In the genomic region with DNA sequence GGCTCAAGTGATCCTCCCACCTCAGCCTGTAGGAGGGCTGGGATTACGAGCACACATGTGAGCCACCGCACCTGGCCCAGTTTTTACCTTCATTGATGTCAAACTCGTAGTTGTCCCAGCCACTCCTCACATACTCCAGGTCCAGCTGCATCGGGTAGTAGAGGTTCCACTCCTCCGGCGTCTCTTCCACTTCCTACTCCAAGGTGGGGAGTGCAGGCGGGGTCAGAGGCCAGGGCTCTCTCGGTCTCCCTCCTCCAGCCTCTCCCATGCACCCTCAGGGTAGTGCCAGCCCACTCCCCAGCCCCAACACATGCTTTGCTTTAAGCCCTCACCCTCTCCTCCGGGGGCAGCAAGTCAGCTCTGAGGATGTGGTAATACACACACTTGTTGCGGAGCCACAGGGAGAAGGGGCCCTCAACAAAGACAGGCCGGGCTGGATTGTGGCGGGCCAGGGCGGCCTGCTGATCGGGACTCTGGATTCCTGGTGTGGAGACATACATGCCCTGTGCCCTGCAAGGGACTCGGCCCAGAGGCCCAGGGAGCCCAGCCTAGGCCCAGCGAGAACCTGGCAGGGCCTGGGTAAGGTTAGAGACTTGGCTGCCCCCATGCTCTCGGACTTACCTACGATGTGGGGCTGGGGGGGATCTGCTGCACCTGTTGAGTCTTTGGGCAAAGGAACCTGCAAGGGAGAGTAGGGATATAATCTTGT, we compare ENCODE assay signal across 17 cellular contexts. TPM values are rescaled to one million over a fixed set of nuclear protein-coding genes. Genes with fewer than 3 reads are reported as not detected.
DNase-seq lines count a peak whose midpoint lies in the region; ATAC-seq and TF ChIP-seq lines count a peak whose summit lies in the region.
"Had no signal": no experiment of that assay in that cellular context is flagged by ENCODE, and none has a peak within 500 bp of the region (broad histone marks: within the 10 kb centered on the region; RNA-seq: fewer than 3 reads in every experiment).

No MANE protein-coding gene starts in this region.

- no peak for ATAC-seq in natural killer cell
- ATAC-seq in natural killer cell treated with Interleukin-12 subunit alpha and Interleukin-12 subunit beta and Interleukin-15 and Interleukin-18, amount 100 ng/mL, for 72 hours: no peak
- no peak for ATAC-seq in effector memory CD8-positive, alpha-beta T cell (replicated peaks)
- ATAC-seq in HG03571 (IDR thresholded peaks at IDR 0.05; ENCODE audit: unreplicated experiment): no peak

- H3K4me1 Mint-ChIP-seq in natural killer cell (peaks cover 15 to 19% of the 10 kb centered on the region in 2 donors), type B pancreatic cell (ENCODE audit: unreplicated experiment) (peaks cover 8% of the 10 kb centered on the region)
- peaks cover 15 to 16% of the 10 kb centered on the region in 2 donors for H3K4me1 Mint-ChIP-seq in natural killer cell treated with Interleukin-12 subunit alpha and Interleukin-12 subunit beta and Interleukin-15 and Interleukin-18, amount 100 ng/mL, for 72 hours (ENCODE audit: low read depth in 2 of 2)
- peaks cover 13 to 18% of the 10 kb centered on the region in 2 donors for H3K4me1 Mint-ChIP-seq in effector memory CD8-positive, alpha-beta T cell (ENCODE audit: low read depth in 2 of 2)

- peak overlapping the region; percentile 88 for H3K4me2 ChIP-seq in OCI-LY1 (ENCODE audit: low read length)

- no peaks in the 10 kb centered on the region for H4K20me1 ChIP-seq in OCI-LY1 (ENCODE audit: insufficient read depth, low read length)

- H3K27ac ChIP-seq in OCI-LY1 (ENCODE audit: low read depth, low read length, poor library complexity, severe bottlenecking) (peak overlapping the region; percentile 88), dorsolateral prefrontal cortex (no peak overlapping the region)

- H3K79me2 ChIP-seq in OCI-LY1 (ENCODE audit: insufficient read depth, low read length): no peaks in the 10 kb centered on the region

- H3K4me3 Mint-ChIP-seq in natural killer cell (peak overlapping the region; percentile 56), type B pancreatic cell (peak overlapping the region; percentile 34)
- H3K4me3 Mint-ChIP-seq in natural killer cell treated with Interleukin-12 subunit alpha and Interleukin-12 subunit beta and Interleukin-15 and Interleukin-18, amount 100 ng/mL, for 72 hours: no peak overlapping the region
- H3K4me3 Mint-ChIP-seq in effector memory CD8-positive, alpha-beta T cell: peak overlapping the region; percentile 57 to 93

- H3K9me3 Mint-ChIP-seq in natural killer cell (no peaks in the 10 kb centered on the region), type B pancreatic cell (no peaks in the 10 kb centered on the region)
- no peaks in the 10 kb centered on the region for H3K9me3 Mint-ChIP-seq in natural killer cell treated with Interleukin-12 subunit alpha and Interleukin-12 subunit beta and Interleukin-15 and Interleukin-18, amount 100 ng/mL, for 72 hours
- no peaks in the 10 kb centered on the region for H3K9me3 Mint-ChIP-seq in effector memory CD8-positive, alpha-beta T cell

- H3K27me3 Mint-ChIP-seq in natural killer cell (ENCODE audit: low read depth in 2 of 2) (no peaks in the 10 kb centered on the region), type B pancreatic cell (no peaks in the 10 kb centered on the region)
- no peaks in the 10 kb centered on the region for H3K27me3 Mint-ChIP-seq in natural killer cell treated with Interleukin-12 subunit alpha and Interleukin-12 subunit beta and Interleukin-15 and Interleukin-18, amount 100 ng/mL, for 72 hours
- no peaks in the 10 kb centered on the region for H3K27me3 Mint-ChIP-seq in effector memory CD8-positive, alpha-beta T cell

- no peaks in the 10 kb centered on the region for H3F3A ChIP-seq in OCI-LY1 (ENCODE audit: insufficient read depth, low read length)

- H3K36me3 Mint-ChIP-seq in natural killer cell (no peaks in the 10 kb centered on the region), type B pancreatic cell (no peaks in the 10 kb centered on the region)
- no peaks in the 10 kb centered on the region for H3K36me3 Mint-ChIP-seq in natural killer cell treated with Interleukin-12 subunit alpha and Interleukin-12 subunit beta and Interleukin-15 and Interleukin-18, amount 100 ng/mL, for 72 hours
- H3K36me3 Mint-ChIP-seq in effector memory CD8-positive, alpha-beta T cell (ENCODE audit: insufficient read depth): peaks cover 43% of the 10 kb centered on the region

- intact Hi-C loops in natural killer cell (cut with micrococcal nuclease) (loop anchor here (10.0 kb wide), 1 partner anchor 133 kb away; a partner anchor contains a TSS), dorsolateral prefrontal cortex (cut with DNase I) (loop anchor here (2.0 to 5.0 kb wide), 2 partner anchors 21 to 50 kb away; a partner anchor contains a TSS)

- no peaks in the 10 kb centered on the region for H3K9me2 ChIP-seq in OCI-LY1 (ENCODE audit: low read depth, low read length)

- H3K9ac ChIP-seq in OCI-LY1 (ENCODE audit: low read length): peak overlapping the region; percentile 99; the same call in 1 of the 2 replicates

- peaks cover 28% of the 10 kb centered on the region for H3K4me1 ChIP-seq in OCI-LY1 (ENCODE audit: insufficient read depth, low read length, severe bottlenecking)

- H2AFZ ChIP-seq in OCI-LY1 (ENCODE audit: low read length): no peak overlapping the region

- H3K9me3 ChIP-seq in OCI-LY1 (ENCODE audit: low read length): no peaks in the 10 kb centered on the region

- TF ChIP-seq CTCF in natural killer cell (IDR thresholded peaks at IDR 0.05) (no peak), OCI-LY1 (IDR thresholded peaks at IDR 0.05; ENCODE audit: low read length) (no peak), type B pancreatic cell (conservative IDR thresholded peaks at IDR 0.05) (no peak), dorsolateral prefrontal cortex (IDR thresholded peaks at IDR 0.05 in 54 of 56, conservative IDR thresholded peaks at IDR 0.05 in 2 of 56; ENCODE audit: low read depth in 1 of 56, partially characterized antibody in 56 of 56) (no peak)

- H3K4me3 ChIP-seq in OCI-LY1 (ENCODE audit: low read depth, low read length, poor library complexity, severe bottlenecking) (peak overlapping the region; percentile 84), dorsolateral prefrontal cortex (no peak overlapping the region)

- peak overlapping the region in 1 of 2 donors; percentile 88 for H3K27ac Mint-ChIP-seq in natural killer cell
- peak overlapping the region in 1 of 2 donors; percentile 85 for H3K27ac Mint-ChIP-seq in natural killer cell treated with Interleukin-12 subunit alpha and Interleukin-12 subunit beta and Interleukin-15 and Interleukin-18, amount 100 ng/mL, for 72 hours
- peak overlapping the region; percentile 17 to 53 for H3K27ac Mint-ChIP-seq in effector memory CD8-positive, alpha-beta T cell
- H3K27ac Mint-ChIP-seq in type B pancreatic cell: no peak overlapping the region

- H3K27me3 ChIP-seq in OCI-LY1 (ENCODE audit: insufficient read depth, low read length) (no peaks in the 10 kb centered on the region), dorsolateral prefrontal cortex (no peaks in the 10 kb centered on the region)

- DNase-seq in natural killer cell (no peak), type B pancreatic cell (ENCODE audit: extremely low spot score, unreplicated experiment) (no peak), MV-4-11 (lab: John Stamatoyannopoulos, UW) (no peak), dorsolateral prefrontal cortex (no peak)
- DNase-seq in natural killer cell treated with Interleukin-12 subunit alpha and Interleukin-12 subunit beta and Interleukin-15 and Interleukin-18, amount 100 ng/mL, for 72 hours (ENCODE audit: low spot score): no peak
- DNase-seq in effector memory CD8-positive, alpha-beta T cell: no peak
- DNase-seq: DMS53, NCI-H1694 treated with DMSO at 0.1 percent for 48 hours, substantia nigra had no signal

- peaks cover 13% of the 10 kb centered on the region for H3K36me3 ChIP-seq in OCI-LY1 (ENCODE audit: insufficient read depth, low read length)

RNA-seq across cellular contexts. Expression of a gene that starts 1.9 kb away (rescaled TPM):
- 10 to 100 TPM in 2 of 3 donors, 1 to 10 TPM in 1; 9.9 to 15.4 (median 10.8) TPM for total RNA-seq in natural killer cell
- 10 to 100 TPM; 23.7 to 23.8 TPM for total RNA-seq in natural killer cell treated with Interleukin-12 subunit alpha and Interleukin-12 subunit beta and Interleukin-15 and Interleukin-18, amount 100 ng/mL, for 72 hours
- total RNA-seq in type B pancreatic cell (ENCODE audit: low replicate concordance): 11.5 and 13.4 TPM in 2 replicates
- 10 to 100 TPM; 10.4 to 33.2 (median 19.5) TPM for total RNA-seq in dorsolateral prefrontal cortex

RNA-seq across cellular contexts. Expression of a gene that starts 21.4 kb away (rescaled TPM):
- total RNA-seq in natural killer cell: 10 to 100 TPM; 23.6 to 24.5 (median 24.1) TPM
- 10 to 100 TPM; 27.0 to 37.3 TPM for total RNA-seq in natural killer cell treated with Interleukin-12 subunit alpha and Interleukin-12 subunit beta and Interleukin-15 and Interleukin-18, amount 100 ng/mL, for 72 hours
- total RNA-seq in type B pancreatic cell (ENCODE audit: low replicate concordance): 40.8 and 42.1 TPM in 2 replicates
- total RNA-seq in dorsolateral prefrontal cortex: 10 to 100 TPM; 46.5 to 84.8 (median 66.3) TPM

RNA-seq across cellular contexts. Expression of a gene that starts 26.7 kb away (rescaled TPM):
- total RNA-seq in natural killer cell (not detected), type B pancreatic cell (ENCODE audit: low replicate concordance) (1.7 and 3.3 TPM in 2 replicates), dorsolateral prefrontal cortex (100 to 1,000 TPM; 121 to 226 (median 173) TPM)
- total RNA-seq in natural killer cell treated with Interleukin-12 subunit alpha and Interleukin-12 subunit beta and Interleukin-15 and Interleukin-18, amount 100 ng/mL, for 72 hours: under 1 TPM in 1 of 2 donors, not detected in 1; 0.40 TPM
- total RNA-seq: fibroblast of villous mesenchyme, LHCN-M2, liver, myocyte, NCI-H460, SK-MEL-5 had no signal

RNA-seq across cellular contexts. Expression of a gene that starts 31.1 kb away (rescaled TPM):
- not detected for total RNA-seq in natural killer cell
- total RNA-seq in natural killer cell treated with Interleukin-12 subunit alpha and Interleukin-12 subunit beta and Interleukin-15 and Interleukin-18, amount 100 ng/mL, for 72 hours: not detected
- total RNA-seq in type B pancreatic cell (ENCODE audit: low replicate concordance): 2.3 and 7.9 TPM in 2 replicates
- 10 to 100 TPM in 31 of 120 experiments, 1 to 10 TPM in 89; 1.4 to 77.3 (median 6.5) TPM for total RNA-seq in dorsolateral prefrontal cortex
- total RNA-seq: NCI-H460, SK-MEL-5 had no signal

RNA-seq across cellular contexts. Expression of a gene that starts 51.5 kb away (rescaled TPM):
- total RNA-seq in natural killer cell: 10 to 100 TPM; 46.4 to 54.2 (median 50.0) TPM
- total RNA-seq in natural killer cell treated with Interleukin-12 subunit alpha and Interleukin-12 subunit beta and Interleukin-15 and Interleukin-18, amount 100 ng/mL, for 72 hours: 10 to 100 TPM; 58.3 to 95.1 TPM
- 51.3 and 57.1 TPM in 2 replicates for total RNA-seq in type B pancreatic cell (ENCODE audit: low replicate concordance)
- 10 to 100 TPM; 36.0 to 62.7 (median 51.2) TPM for total RNA-seq in dorsolateral prefrontal cortex

Comparison
In these comparisons a context has a peak if more than half of its experiments do, and no peak if none do; other contexts are left out.
1. RNA of a gene that starts 26.7 kb away (total RNA-seq): 121 to 226 TPM in dorsolateral prefrontal cortex; 1.7 to 3.3 TPM in type B pancreatic cell, 0.40 TPM in natural killer cell treated with Interleukin-12 subunit alpha and Interleukin-12 subunit beta and Interleukin-15 and Interleukin-18, amount 100 ng/mL, for 72 hours and not detected in natural killer cell; every median in the first group is over 10 times any median in the second.